In genomic region chr14:57389646-57390036, GRCh38 we compare ENCODE assay signal across 8 cellular contexts. TPM values are rescaled to one million over a fixed set of nuclear protein-coding genes. Genes with fewer than 3 reads are reported as not detected.
DNase-seq lines count a peak whose midpoint lies in the region; ATAC-seq, FAIRE-seq and TF ChIP-seq lines count a peak whose summit lies in the region.

No MANE protein-coding gene starts in this region.

- peak overlapping the region; percentile 93 for H3K4me3 Mint-ChIP-seq in MCF 10A (ENCODE audit: unreplicated experiment)

- no peaks in the 10 kb centered on the region for H3K9me3 ChIP-seq in heart right ventricle
- H3K9me3 ChIP-seq in mesenchymal stem cell (ENCODE audit: control insufficient read depth, low read length): no peaks in the 10 kb centered on the region

- H3K27me3 ChIP-seq in heart right ventricle (no peaks in the 10 kb centered on the region), mesenchymal stem cell (ENCODE audit: control insufficient read depth in 1 of 2, insufficient read depth in 1 of 2, low read length in 2 of 2) (no peaks in the 10 kb centered on the region)

- no peak overlapping the region for H2BK120ac ChIP-seq in mesenchymal stem cell (ENCODE audit: low read depth, low read length)

- H3K9me3 Mint-ChIP-seq in MCF 10A (ENCODE audit: unreplicated experiment): no peaks in the 10 kb centered on the region

- POLR2A ChIA-PET in MCF 10A (lab: Yijun Ruan, JAX): interaction anchor here (0.6 to 3.1 kb wide), 22 partner anchors 8 to 1790 kb away, joined by 3 to 44 read pairs (median 4); partner anchors contain the start of genes AP5M1, ARID4A, EXOC5 and TMEM260

- H2BK12ac ChIP-seq in mesenchymal stem cell (ENCODE audit: low read length in 2 of 2): peak overlapping the region in 1 of 2 experiments; percentile 22

- ATAC-seq in heart right ventricle: no peak
- ATAC-seq in HG03159 (IDR thresholded peaks at IDR 0.05; ENCODE audit: unreplicated experiment): no peak

- intact Hi-C loops in heart right ventricle (cut with DNase I) (loop anchor here in 2 of 10 donors (10.0 kb wide), 2 partner anchors 115 to 125 kb away; partner anchors contain the start of genes AP5M1 (in 1 of the 2) and EXOC5 (in 1 of the 2)), cardiac septum (cut with DNase I) (loop anchor here (2.0 kb wide), 1 partner anchor 121 kb away; the partner anchor contains the start of genes AP5M1 and EXOC5), MCF 10A (cut with micrococcal nuclease) (no loop called here)

- peak overlapping the region; percentile 88 for H3K9ac ChIP-seq in mesenchymal stem cell (ENCODE audit: low read length)

- TF ChIP-seq CTCF in heart right ventricle (IDR thresholded peaks at IDR 0.05): no peak
- TF ChIP-seq CTCF in MCF 10A (IDR thresholded peaks at IDR 0.05; ENCODE audit: unreplicated experiment): no peak

- H3K4me3 ChIP-seq in heart right ventricle: peak overlapping the region; percentile 80 to 94 (median 90)
- peak overlapping the region; percentile 47 to 93 for H3K4me3 ChIP-seq in mesenchymal stem cell (ENCODE audit: insufficient read depth in 1 of 2, low read depth in 1 of 2, low read length in 2 of 2)

- DNase-seq in heart right ventricle (no peak), cardiac septum (ENCODE audit: low spot score) (no peak), NCI-H1417 (lab: John Stamatoyannopoulos, UW) (peak in 2 of 3 experiments; percentile 51 to 86), MCF 10A (ENCODE audit: unreplicated experiment) (peak; percentile 44), mesenchymal stem cell (no peak), urothelium cell line (ENCODE audit: low spot score) (no peak), NCI-H226 (no peak)

- no peaks in the 10 kb centered on the region for H3K27me3 Mint-ChIP-seq in MCF 10A (ENCODE audit: insufficient read depth, unreplicated experiment)

- peak overlapping the region; percentile 60 for H2AFZ ChIP-seq in mesenchymal stem cell (ENCODE audit: low read depth, low read length)

- peak overlapping the region; percentile 46 to 67 for H3K18ac ChIP-seq in mesenchymal stem cell (ENCODE audit: low read depth in 1 of 2, low read length in 2 of 2)

- no peak overlapping the region for H2BK5ac ChIP-seq in mesenchymal stem cell (ENCODE audit: low read depth, low read length, poor library complexity, severe bottlenecking)

- peaks cover 15% of the 10 kb centered on the region for H3K36me3 Mint-ChIP-seq in MCF 10A (ENCODE audit: insufficient read depth, unreplicated experiment)

- peak overlapping the region in 1 of 2 experiments; percentile 79 for H3K14ac ChIP-seq in mesenchymal stem cell (ENCODE audit: low read length in 2 of 2)

- WGBS in heart right ventricle, 2 donors: 46 to 48% methylated on average over 5 of the region's 5 CpGs
- 61% methylated on average over 5 of the region's 5 CpGs for WGBS in mesenchymal stem cell

- no peak overlapping the region for H3K23ac ChIP-seq in mesenchymal stem cell (ENCODE audit: low read length in 2 of 2)

- peaks cover 3 to 40% (median 37%) of the 10 kb centered on the region in 9 donors for H3K4me1 ChIP-seq in heart right ventricle
- peaks cover 4% of the 10 kb centered on the region for H3K4me1 ChIP-seq in mesenchymal stem cell (ENCODE audit: control insufficient read depth, insufficient read depth, low read depth, low read length)

- H2AK5ac ChIP-seq in mesenchymal stem cell (ENCODE audit: low read length, severe bottlenecking): peak overlapping the region; percentile 72

- peak; percentile 37 for FAIRE-seq in urothelium cell line (lab: Jason Lieb, UNC)

- H3K4ac ChIP-seq in mesenchymal stem cell (ENCODE audit: low read depth in 1 of 2, low read length in 2 of 2): peak overlapping the region in 1 of 2 experiments; percentile 40

- no peak overlapping the region for H2BK15ac ChIP-seq in mesenchymal stem cell (ENCODE audit: low read depth, poor library complexity, severe bottlenecking)

- H3K36me3 ChIP-seq in heart right ventricle (peaks cover 0 to 10% (median 0%) of the 10 kb centered on the region in 9 donors), mesenchymal stem cell (ENCODE audit: control insufficient read depth in 1 of 2, insufficient read depth in 2 of 2, low read depth in 1 of 2, low read length in 2 of 2) (peaks cover 8 to 11% of the 10 kb centered on the region in 2 experiments)

- BruUV-seq in MCF 10A (replicated peaks; lab: Mats Ljungman, UMichigan): no TSS peak

- H3K27ac ChIP-seq in heart right ventricle: peak overlapping the region; percentile 38 to 92 (median 88)
- H3K27ac ChIP-seq in mesenchymal stem cell (ENCODE audit: low read length, poor library complexity, severe bottlenecking): peak overlapping the region; percentile 79

- no peak overlapping the region for H4K91ac ChIP-seq in mesenchymal stem cell (ENCODE audit: low read length)

- CTCF ChIA-PET in MCF 10A (lab: Yijun Ruan, JAX): interaction anchor here (0.6 to 1.0 kb wide), 5 partner anchors 11 to 190 kb away, joined by 3 to 5 read pairs (median 3); partner anchors contain the start of genes AP5M1 and EXOC5

- H3K79me1 ChIP-seq in mesenchymal stem cell (replicated peaks; ENCODE audit: low read length, poor library complexity, severe bottlenecking): peaks cover 6% of the 10 kb centered on the region

- peak overlapping the region; percentile 84 for H3K27ac Mint-ChIP-seq in MCF 10A (ENCODE audit: low read depth, unreplicated experiment)

- H4K8ac ChIP-seq in mesenchymal stem cell (ENCODE audit: low read length): peak overlapping the region; percentile 91

- peaks cover 7% of the 10 kb centered on the region for H3K4me1 Mint-ChIP-seq in MCF 10A (ENCODE audit: insufficient read depth, unreplicated experiment)

- peak overlapping the region; percentile 80 for H3K4me2 ChIP-seq in mesenchymal stem cell (ENCODE audit: low read length, poor library complexity, severe bottlenecking)

RNA-seq across cellular contexts. Expression of gene NAA30, which starts 0.7 kb away (rescaled TPM):
- total RNA-seq in heart right ventricle (10 to 100 TPM; 23.5 to 30.7 (median 27.1) TPM), cardiac septum (21.8 TPM), MCF 10A (2022) (21.1 and 25.3 TPM in 2 replicates)
- 1 to 10 TPM; 2.8 to 8.3 TPM for polyA plus RNA-seq in heart right ventricle
- polyA plus RNA-seq in mesenchymal stem cell (2013, experiment 1 of 2): 19.0 TPM
- polyA plus RNA-seq in mesenchymal stem cell (2013, experiment 2 of 2): 19.3 TPM

Comparison
In these comparisons a context has a peak if more than half of its experiments do, and no peak if none do; other contexts are left out.
1. DNase-seq: peak in NCI-H1417 (2 of 3) and MCF 10A (single experiment); none in heart right ventricle (0 of 2), cardiac septum (single experiment), mesenchymal stem cell (single experiment), urothelium cell line (single experiment) and NCI-H226 (single experiment).